In the genomic region with DNA sequence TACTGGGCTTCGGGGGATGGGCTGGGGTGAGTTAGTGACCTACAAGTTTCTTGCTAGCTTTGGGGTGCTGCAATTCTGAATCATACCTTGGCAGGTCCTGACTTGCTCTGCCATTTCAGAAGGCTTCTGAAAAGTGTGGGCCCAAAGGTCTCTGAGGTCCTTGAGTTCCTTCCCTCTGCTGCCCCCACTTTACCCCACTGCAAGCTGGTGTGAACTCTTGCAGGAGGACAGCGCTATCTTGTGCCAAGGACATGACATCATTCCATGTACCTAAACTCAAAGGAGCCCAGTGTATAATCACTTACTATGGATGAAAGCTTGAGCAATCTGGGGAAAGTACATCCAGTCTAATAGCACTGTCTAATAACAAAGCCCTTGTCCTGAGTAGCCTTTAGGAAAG, we compare ENCODE assay signal across 17 cellular contexts.
DNase-seq lines count a peak whose midpoint lies in the region; ATAC-seq, FAIRE-seq and TF ChIP-seq lines count a peak whose summit lies in the region.
"Had no signal": no experiment of that assay in that cellular context is flagged by ENCODE, and none has a peak within 500 bp of the region (broad histone marks: within the 10 kb centered on the region; RNA-seq: fewer than 3 reads in every experiment).

No MANE protein-coding gene starts in this region.

- no peaks in the 10 kb centered on the region for H3K9me1 ChIP-seq in K562 (ENCODE audit: control insufficient read depth, insufficient read depth, low read length)
- no peaks in the 10 kb centered on the region for H3K9me1 ChIP-seq in keratinocyte (ENCODE audit: control insufficient read depth, extremely low read depth, insufficient read depth, low read length)

- no peak overlapping the region for H2AFZ ChIP-seq in K562 (ENCODE audit: low read depth, low read length)
- no peak overlapping the region for H2AFZ ChIP-seq in keratinocyte (ENCODE audit: control insufficient read depth, low read length)

- POLR2A ChIA-PET in K562 (lab: Yijun Ruan, JAX): interaction anchor here (0.6 kb wide), 1 partner anchor 574 kb away, joined by 3 read pairs; no protein-coding TSS in a partner anchor

- TF ChIP-seq EP300 in K562 (IDR thresholded peaks at IDR 0.05; ENCODE audit: low read length): no peak

- 0% methylated on average over 2 of the region's 2 CpGs for WGBS in K562 (ENCODE audit: insufficient coverage, low coverage, missing lambda C conversion rate)

- CTCF ChIA-PET in K562 (lab: Yijun Ruan, JAX; ENCODE audit: low intra/inter-chr PET ratio): no interaction called here

- intact Hi-C loops in left ventricle myocardium superior (cut with micrococcal nuclease): no loop called here
- intact Hi-C loops in left ventricle myocardium inferior (cut with micrococcal nuclease): no loop called here
- intact Hi-C loops in K562 (cut with micrococcal nuclease): no loop called here
- intact Hi-C loops in CD14-positive monocyte (cut with micrococcal nuclease): no loop called here

- TF ChIP-seq CTCF in left ventricle myocardium inferior (IDR thresholded peaks at IDR 0.05; ENCODE audit: borderline replicate concordance): no peak
- peak in 2 of 3 experiments; percentile 22 to 26; a peak in 3 of 6 replicates for TF ChIP-seq CTCF in K562 (IDR thresholded peaks at IDR 0.05 in 2 of 3, conservative IDR thresholded peaks at IDR 0.05 in 1 of 3; ENCODE audit: insufficient read depth in 2 of 3, low read depth in 1 of 3, low read length in 3 of 3)
- peak in 1 of 3 experiments; percentile 30 for TF ChIP-seq CTCF in keratinocyte (optimal IDR thresholded peaks at IDR 0.05 in 1 of 3, IDR thresholded peaks at IDR 0.05 in 1 of 3, conservative IDR thresholded peaks at IDR 0.05 in 1 of 3; ENCODE audit: extremely low read depth in 1 of 3, insufficient read depth in 2 of 3, low read length in 3 of 3)
- no peak for TF ChIP-seq CTCF in CD14-positive monocyte (IDR thresholded peaks at IDR 0.05)

- no peak overlapping the region for H3K27ac ChIP-seq in left ventricle myocardium inferior (replicated peaks)
- no peak overlapping the region for H3K27ac ChIP-seq in K562 (ENCODE audit: extremely low read depth, low read depth, low read length)
- H3K27ac ChIP-seq in keratinocyte (ENCODE audit: control insufficient read depth, insufficient read depth, low read length): no peak overlapping the region

- peaks cover 29 to 42% (median 35%) of the 10 kb centered on the region in 3 donors for H3K27me3 Mint-ChIP-seq in CD14-positive monocyte (ENCODE audit: low read depth in 3 of 3)

- dilution Hi-C loops in keratinocyte (cut with MboI; ENCODE audit: extremely low pct_ligation_motif_present, low sequenced_read_pairs): no loop called here

- H3K4me3 ChIP-seq in left ventricle myocardium inferior (no peak overlapping the region), K562 (no peak overlapping the region), keratinocyte (ENCODE audit: control insufficient read depth in 2 of 3, extremely low read depth in 1 of 3, insufficient read depth in 2 of 3, low read depth in 1 of 3, low read length in 3 of 3) (no peak overlapping the region)

- no TSS peak for BruUV-seq in K562 (replicated peaks; lab: Mats Ljungman, UMichigan)

- H4K20me1 ChIP-seq in K562 (replicated peaks; ENCODE audit: control insufficient read depth, insufficient read depth, low read length) (no peaks in the 10 kb centered on the region), keratinocyte (ENCODE audit: control insufficient read depth, extremely low read depth, insufficient read depth, low read length) (no peaks in the 10 kb centered on the region)

- FAIRE-seq in K562 (lab: Jason Lieb, UNC) (no peak), keratinocyte (lab: Jason Lieb, UNC) (peak; percentile 9)
- FAIRE-seq: TTC549 had no signal

- DNase-seq in left ventricle myocardium superior: no peak
- no peak for DNase-seq in left ventricle myocardium inferior
- DNase-seq in K562 (ENCODE audit: extremely low read depth in 1 of 4, low spot score in 3 of 4): no peak
- DNase-seq in keratinocyte (ENCODE audit: low read depth, low spot score): peak; percentile 17
- DNase-seq in LoVo (ENCODE audit: low spot score): no peak
- DNase-seq in CD14-positive monocyte (ENCODE audit: low spot score): no peak
- DNase-seq: activated CD4-positive, alpha-beta memory T cell treated with anti-CD3 and anti-CD28 coated beads, Interleukin-2, amount 10 ng/mL, durations not matched to agents 7 days and 5 days; activated T-cell treated with anti-CD3 and anti-CD28 coated beads, Interleukin-2, amount 50 U/mL, for 4 hours; NCI-H1694 treated with DMSO at 0.1 percent for 48 hours; NCI-H510A treated with DMSO at 0.1 percent for 48 hours; nucleus accumbens; stimulated activated CD4-positive, alpha-beta T cell treated with anti-CD3 and anti-CD28 coated beads, Interleukin-2, amount 100 ng/mL, for 48 hours had no signal

- in situ Hi-C loops in K562 (cut with MboI): no loop called here

- peaks cover 32% of the 10 kb centered on the region for H3K4me1 ChIP-seq in left ventricle myocardium inferior
- H3K4me1 ChIP-seq in K562 (replicated peaks in 1 of 2; ENCODE audit: control insufficient read depth in 2 of 2, insufficient read depth in 2 of 2, low read length in 2 of 2): peaks cover 0 to 6% of the 10 kb centered on the region in 2 experiments; a peak in 2 of 5 replicates
- H3K4me1 ChIP-seq in keratinocyte (ENCODE audit: control insufficient read depth, extremely low read depth, insufficient read depth, low read length): peaks cover 28% of the 10 kb centered on the region

- peaks cover 20% of the 10 kb centered on the region for H3K4me1 Mint-ChIP-seq in CD14-positive monocyte

- TF ChIP-seq POLR2A in K562 (conservative IDR thresholded peaks at IDR 0.05): no peak

- H3K4me3 Mint-ChIP-seq in CD14-positive monocyte: no peak overlapping the region
- H3K4me3 Mint-ChIP-seq: activated CD4-positive, alpha-beta memory T cell treated with anti-CD3 and anti-CD28 coated beads, Interleukin-2, amount 10 ng/mL, durations not matched to agents 7 days and 5 days; activated T-cell treated with anti-CD3 and anti-CD28 coated beads, Interleukin-2, amount 50 U/mL, for 4 hours; CD8-positive, alpha-beta T cell had no signal

- H3K27ac Mint-ChIP-seq in CD14-positive monocyte: no peak overlapping the region
- H3K27ac Mint-ChIP-seq: activated CD4-positive, alpha-beta memory T cell treated with anti-CD3 and anti-CD28 coated beads, Interleukin-2, amount 10 ng/mL, durations not matched to agents 7 days and 5 days; activated naive CD4-positive, alpha-beta T cell treated with anti-CD3 and anti-CD28 coated beads, Interleukin-2, amount 50 U/mL, for 72 hours; CD8-positive, alpha-beta T cell had no signal

- H3K79me2 ChIP-seq in K562 (ENCODE audit: control insufficient read depth, insufficient read depth, low read length) (no peaks in the 10 kb centered on the region), keratinocyte (ENCODE audit: control insufficient read depth, insufficient read depth, low read length) (no peaks in the 10 kb centered on the region)

- peaks cover 26% of the 10 kb centered on the region for H3K27me3 ChIP-seq in left ventricle myocardium inferior (ENCODE audit: low read depth)
- H3K27me3 ChIP-seq in K562 (ENCODE audit: control insufficient read depth in 2 of 2, insufficient read depth in 2 of 2, low read length in 2 of 2): peaks cover 13 to 17% of the 10 kb centered on the region in 2 experiments
- H3K27me3 ChIP-seq in keratinocyte (ENCODE audit: control insufficient read depth, extremely low read depth, insufficient read depth, low read length): peaks cover 28% of the 10 kb centered on the region

- peaks cover 0 to 3% of the 10 kb centered on the region in 2 donors for H3K36me3 Mint-ChIP-seq in CD14-positive monocyte
- H3K36me3 Mint-ChIP-seq: CD8-positive, alpha-beta T cell had no signal

- H3K9me3 Mint-ChIP-seq in CD14-positive monocyte: peaks cover 0 to 6% (median 0%) of the 10 kb centered on the region in 7 donors
- H3K9me3 Mint-ChIP-seq: activated CD4-positive, alpha-beta memory T cell treated with anti-CD3 and anti-CD28 coated beads, Interleukin-2, amount 10 ng/mL, durations not matched to agents 7 days and 5 days; activated naive CD4-positive, alpha-beta T cell treated with anti-CD3 and anti-CD28 coated beads, Interleukin-2, amount 50 U/mL, for 72 hours; activated T-cell treated with anti-CD3 and anti-CD28 coated beads, Interleukin-2, amount 50 U/mL, for 4 hours; CD8-positive, alpha-beta T cell had no signal

- H3K4me2 ChIP-seq in K562 (ENCODE audit: insufficient read depth, low read length) (no peak overlapping the region), keratinocyte (ENCODE audit: control insufficient read depth, extremely low read depth, insufficient read depth, low read depth, low read length) (peak overlapping the region; percentile 36)

- TF ChIP-seq RAD21 in K562 (CRISPR knock-in tag; conservative IDR thresholded peaks at IDR 0.05 in 1 of 2, IDR thresholded peaks at IDR 0.05 in 1 of 2): 0 out of 4 replicates have a peak, but pooled peaks of 1 of the 2 experiments have one; percentile 16

- no peaks in the 10 kb centered on the region for H3K36me3 ChIP-seq in left ventricle myocardium inferior
- no peaks in the 10 kb centered on the region for H3K36me3 ChIP-seq in K562 (ENCODE audit: control insufficient read depth, insufficient read depth, low read length)
- no peaks in the 10 kb centered on the region for H3K36me3 ChIP-seq in keratinocyte (ENCODE audit: control insufficient read depth in 2 of 2, extremely low read depth in 1 of 2, insufficient read depth in 2 of 2, low read length in 2 of 2)

- peak; percentile 79 for ATAC-seq in left ventricle myocardium superior
- ATAC-seq in K562: peak; percentile 60; the same call in 1 of the 3 replicates
- ATAC-seq in GM19467 (IDR thresholded peaks at IDR 0.05; ENCODE audit: unreplicated experiment): no peak
- no peak for ATAC-seq in HG02588 (IDR thresholded peaks at IDR 0.05; ENCODE audit: unreplicated experiment)
- ATAC-seq: activated naive CD4-positive, alpha-beta T cell treated with anti-CD3 and anti-CD28 coated beads, Interleukin-2, amount 50 U/mL, for 72 hours; activated T-cell treated with anti-CD3 and anti-CD28 coated beads, Interleukin-2, amount 50 U/mL, for 4 hours; CD8-positive, alpha-beta T cell had no signal

- H3K9ac ChIP-seq in K562 (ENCODE audit: insufficient read depth in 1 of 2, low read depth in 2 of 2, low read length in 2 of 2): no peak overlapping the region
- H3K9ac ChIP-seq in keratinocyte (ENCODE audit: control insufficient read depth, extremely low read depth, insufficient read depth, low read length): no peak overlapping the region

- H3K9me3 ChIP-seq in left ventricle myocardium inferior (replicated peaks) (no peaks in the 10 kb centered on the region), K562 (replicated peaks; ENCODE audit: control insufficient read depth, insufficient read depth, low read depth, low read length) (no peaks in the 10 kb centered on the region), keratinocyte (ENCODE audit: control insufficient read depth, low read depth, low read length) (no peaks in the 10 kb centered on the region)

TF ChIP-seq in K562, 482 proteins besides CTCF, POLR2A, EP300 and RAD21 (continues in another document):
- no peak for TF ChIP-seq TOE1 (IDR thresholded peaks at IDR 0.05; ENCODE audit: borderline replicate concordance)
- no peak for TF ChIP-seq TOE1 (CRISPR knock-in tag; IDR thresholded peaks at IDR 0.05; ENCODE audit: borderline replicate concordance, low read depth)
- no peak for TF ChIP-seq HDAC1 (IDR thresholded peaks at IDR 0.05)
- no peak for TF ChIP-seq NR1H2 (CRISPR knock-in tag; IDR thresholded peaks at IDR 0.05)
- TF ChIP-seq NFIC (IDR thresholded peaks at IDR 0.05): no peak

Comparison
In these comparisons a context has a peak if more than half of its experiments do, and no peak if none do; other contexts are left out.
1. ATAC-seq: peak in left ventricle myocardium superior (single experiment) and K562 (single experiment); none in GM19467 (single experiment) and HG02588 (single experiment).
2. CTCF ChIP-seq: peak in K562 (2 of 3); none in left ventricle myocardium inferior (single experiment) and CD14-positive monocyte (single experiment).